In the genomic region with DNA sequence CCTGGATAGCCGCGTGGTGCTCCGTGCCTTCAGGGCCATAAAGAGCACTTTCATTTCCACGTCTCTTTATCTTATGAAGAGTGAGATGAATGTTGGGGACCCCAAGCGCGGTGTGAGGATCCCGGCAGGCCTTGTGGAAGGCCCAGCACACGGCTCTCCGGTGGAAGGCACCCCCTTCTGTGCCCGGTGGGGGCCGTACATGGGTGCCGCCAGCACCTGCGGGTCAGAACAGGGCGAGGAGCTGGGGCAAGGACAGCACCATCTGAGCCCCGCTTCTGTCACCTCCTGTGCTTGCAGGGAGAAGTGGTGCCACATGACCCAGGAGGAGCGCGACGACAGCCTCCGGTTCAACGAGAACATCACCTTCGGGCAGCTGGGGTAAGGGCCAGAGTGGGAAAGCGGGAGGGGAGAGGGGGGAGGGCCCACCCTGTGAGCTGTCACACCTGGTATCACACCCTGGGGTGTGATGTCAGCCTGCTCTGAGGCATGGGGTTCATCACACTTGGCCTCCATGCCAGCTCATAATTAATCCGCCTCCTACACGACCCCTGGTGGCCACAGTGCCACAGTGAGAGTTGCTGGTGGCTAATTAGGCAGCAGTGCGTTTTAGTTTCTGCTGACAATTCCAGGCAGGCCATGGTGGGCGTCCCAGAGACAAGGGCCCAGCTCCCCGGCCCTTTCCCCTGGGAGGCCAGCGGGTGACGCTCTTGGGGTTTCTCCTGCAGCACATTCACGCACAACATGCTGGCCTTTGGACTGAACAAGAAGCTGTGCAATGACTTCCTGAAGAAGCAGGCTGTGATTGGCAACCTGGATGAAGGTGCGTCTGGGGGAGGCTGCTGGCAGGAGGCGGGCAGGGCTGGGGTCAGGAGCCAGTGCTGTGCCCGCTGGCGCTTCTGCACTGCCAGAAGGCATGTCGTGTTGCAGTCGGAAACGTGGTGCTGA, we compare ENCODE assay signal across 8 cellular contexts. TPM values are rescaled to one million over a fixed set of nuclear protein-coding genes. Genes with fewer than 3 reads are reported as not detected.
A peak's percentile ranks its signal among the peaks of the same experiment; 100 is the strongest.
DNase-seq lines count a peak whose midpoint lies in the region; ATAC-seq and TF ChIP-seq lines count a peak whose summit lies in the region.

No MANE protein-coding gene starts in this region.

- DNase-seq in C1 segment of cervical spinal cord (lab: John Stamatoyannopoulos, UW) (peak in 8 of 14 donors; percentile 9 to 80 (median 27)), GM20000 (ENCODE audit: low spot score) (peak; percentile 90), NCI-H2171 treated with DMSO at 0.1 percent for 48 hours (lab: John Stamatoyannopoulos, UW) (peak; percentile 45), dedifferentiated amniotic fluid mesenchymal stem cell (ENCODE audit: extremely low spot score) (peak; percentile 26), lung (ENCODE audit: low spot score) (peak; percentile 63)
- peak; percentile 76 for DNase-seq in activated CD4-positive, alpha-beta T cell treated with anti-CD3 and anti-CD28 coated beads for 4 hours
- DNase-seq in stimulated activated CD8-positive, alpha-beta memory T cell treated with anti-CD3 and anti-CD28 coated beads, Interleukin-15, amount 100 ng/mL, for 24 hours (ENCODE audit: low read depth), result peak; percentile 45

- no peak overlapping the region for H3K27ac ChIP-seq in lung (ENCODE audit: low read depth in 1 of 2, low read length in 1 of 2)

- H3K9me3 ChIP-seq in lung (ENCODE audit: control insufficient read depth in 2 of 2, insufficient read depth in 1 of 2, low read length in 1 of 2), result no peaks in the 10 kb centered on the region

- H3K27me3 ChIP-seq in lung (ENCODE audit: control insufficient read depth, insufficient read depth), result no peaks in the 10 kb centered on the region

- peaks cover 0 to 4% of the 10 kb centered on the region in 2 donors for H3K36me3 ChIP-seq in lung (ENCODE audit: control insufficient read depth in 2 of 2, insufficient read depth in 2 of 2, low read length in 2 of 2)

- TF ChIP-seq CTCF in GM20000 (IDR thresholded peaks at IDR 0.05; ENCODE audit: extremely low read depth, missing control alignments) (peak; percentile 83), lung (IDR thresholded peaks at IDR 0.05; ENCODE audit: control extremely low read depth, extremely low read depth) (peak; percentile 56)

- ATAC-seq in lung (ENCODE audit: insufficient read depth, low FRiP score) (no peak), HG03135 (IDR thresholded peaks at IDR 0.05; ENCODE audit: unreplicated experiment) (no peak)

- peaks cover 0 to 9% of the 10 kb centered on the region in 2 donors for H3K4me1 ChIP-seq in lung (ENCODE audit: control insufficient read depth in 2 of 2, insufficient read depth in 2 of 2, low read length in 2 of 2)

- no peak overlapping the region for H3K4me3 ChIP-seq in lung

- WGBS in lung, 2 donors, result 74 to 83% methylated on average over 37 of the region's 37 CpGs

RNA-seq across cellular contexts. Expression of a gene that starts 25.7 kb away (rescaled TPM):
- 10 to 100 TPM; 22.6 to 49.0 TPM for total RNA-seq in lung
- polyA plus RNA-seq in lung, result 10 to 100 TPM; 11.8 to 15.2 TPM

RNA-seq across cellular contexts. Expression of a gene that starts 59.0 kb away (rescaled TPM):
- total RNA-seq in lung, result 10 to 100 TPM; 12.8 to 23.5 TPM
- polyA plus RNA-seq in lung, result 10 to 100 TPM; 10.4 to 11.2 TPM

Comparison
In these comparisons a context has a peak if more than half of its experiments do, and no peak if none do; other contexts are left out.
1. DNase-seq: peak in every context shown above with its lines; median percentile 90 in GM20000; 76 in activated CD4-positive, alpha-beta T cell treated with anti-CD3 and anti-CD28 coated beads for 4 hours; 63 in lung; 45 in NCI-H2171 treated with DMSO at 0.1 percent for 48 hours; 45 in stimulated activated CD8-positive, alpha-beta memory T cell treated with anti-CD3 and anti-CD28 coated beads, Interleukin-15, amount 100 ng/mL, for 24 hours; 27 in C1 segment of cervical spinal cord; 26 in dedifferentiated amniotic fluid mesenchymal stem cell.